21 cellular contexts compared by ENCODE assay signal in the genomic region with DNA sequence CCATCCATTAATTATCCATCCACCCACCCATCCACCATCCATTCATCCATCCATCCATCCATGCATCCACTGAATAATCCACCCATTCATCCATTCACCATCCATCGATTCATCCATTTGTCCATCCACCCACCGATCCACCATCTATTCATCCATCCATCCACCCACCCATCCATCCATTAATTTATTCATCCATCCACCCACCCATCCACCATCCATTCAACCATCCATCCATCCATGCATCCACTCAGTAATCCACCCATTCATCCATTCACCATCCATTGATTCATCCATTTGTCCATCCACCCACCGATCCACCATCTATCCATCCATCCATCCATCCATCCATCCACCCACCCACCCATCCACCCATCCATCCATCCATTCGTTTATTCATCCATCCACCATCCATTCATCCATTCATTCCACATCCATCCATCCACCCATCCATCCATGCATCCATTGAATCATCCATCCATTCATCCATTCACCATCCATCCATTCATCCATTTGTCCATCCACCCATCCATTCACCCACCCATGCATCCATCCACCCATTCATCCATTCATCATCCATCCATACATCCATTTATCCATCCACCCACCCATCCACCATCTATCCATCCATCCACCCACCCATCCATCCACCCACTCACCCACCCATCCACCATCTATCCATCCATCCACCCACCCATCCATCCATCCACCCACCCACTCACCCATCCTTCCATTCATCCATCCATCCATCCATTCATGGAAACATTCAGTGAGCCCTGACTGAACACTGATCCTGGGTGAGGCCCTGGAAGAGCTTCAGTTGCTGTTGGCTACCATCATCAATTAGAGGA.
"Had no signal": no experiment of that assay in that cellular context is flagged by ENCODE, and none has a peak within 500 bp of the region (broad histone marks: within the 10 kb centered on the region; RNA-seq: fewer than 3 reads in every experiment).

No MANE protein-coding gene starts in this region.

- DNase-seq: activated naive CD4-positive, alpha-beta T cell treated with anti-CD3 and anti-CD28 coated beads for 36 hours; activated naive CD8-positive, alpha-beta T cell treated with anti-CD3 and anti-CD28 coated beads, Interleukin-2, amount 50 U/mL, for 24 hours; activated T-cell treated with anti-CD3 and anti-CD28 coated beads, Interleukin-2, amount 50 U/mL, for 4 hours; erythroblast; foreskin fibroblast; left ventricle myocardium superior; mammary epithelial cell; midbrain; nucleus accumbens; posterior cingulate gyrus; spleen; stimulated activated CD4-positive, alpha-beta T cell treated with anti-CD3 and anti-CD28 coated beads, Interleukin-4, amount 100 ng/mL, for 1 hour; stimulated activated naive CD4-positive, alpha-beta T cell; T1000 had no signal

- H3K27me3 Mint-ChIP-seq: central memory CD8-positive, alpha-beta T cell had no signal

- ATAC-seq: activated naive CD8-positive, alpha-beta T cell treated with anti-CD3 and anti-CD28 coated beads, Interleukin-2, amount 50 U/mL, for 24 hours; activated T-cell treated with anti-CD3 and anti-CD28 coated beads, Interleukin-2, amount 50 U/mL, for 4 hours; WTC11 had no signal

- H3K36me3 Mint-ChIP-seq: WTC11 had no signal

- H3K4me3 ChIP-seq: hepatocyte, spleen had no signal

- H3K36me3 ChIP-seq: spleen had no signal

- H3K79me2 ChIP-seq: hepatocyte had no signal

- H3K9me3 ChIP-seq: spleen had no signal

- H2AFZ ChIP-seq: hepatocyte had no signal

- H3K4me3 Mint-ChIP-seq: activated naive CD4-positive, alpha-beta T cell treated with anti-CD3 and anti-CD28 coated beads for 36 hours; activated naive CD8-positive, alpha-beta T cell treated with anti-CD3 and anti-CD28 coated beads, Interleukin-2, amount 50 U/mL, for 24 hours; activated T-cell treated with anti-CD3 and anti-CD28 coated beads, Interleukin-2, amount 50 U/mL, for 4 hours; central memory CD8-positive, alpha-beta T cell; nephron; T-helper 1 cell treated with Interleukin-12 subunit alpha and Interleukin-12 subunit beta and Interleukin-4 antibody, amounts not matched to agents 30 μg/mL and 1 μg/mL, for 36 hours; WTC11 had no signal

- H3K27ac ChIP-seq: hepatocyte, spleen had no signal

- H3K9me3 Mint-ChIP-seq: activated naive CD4-positive, alpha-beta T cell treated with anti-CD3 and anti-CD28 coated beads for 36 hours; activated T-cell treated with anti-CD3 and anti-CD28 coated beads, Interleukin-2, amount 50 U/mL, for 4 hours; central memory CD8-positive, alpha-beta T cell; nephron; T-helper 1 cell treated with Interleukin-12 subunit alpha and Interleukin-12 subunit beta and Interleukin-4 antibody, amounts not matched to agents 30 μg/mL and 1 μg/mL, for 36 hours had no signal

- FAIRE-seq: astrocyte, endometrium had no signal

- H3K27ac Mint-ChIP-seq: activated naive CD4-positive, alpha-beta T cell treated with anti-CD3 and anti-CD28 coated beads for 36 hours; activated naive CD8-positive, alpha-beta T cell treated with anti-CD3 and anti-CD28 coated beads, Interleukin-2, amount 50 U/mL, for 24 hours; nephron; T-helper 1 cell treated with Interleukin-12 subunit alpha and Interleukin-12 subunit beta and Interleukin-4 antibody, amounts not matched to agents 30 μg/mL and 1 μg/mL, for 36 hours; WTC11 had no signal

- H3K4me2 ChIP-seq: hepatocyte had no signal

- H3K27me3 ChIP-seq: hepatocyte had no signal
